4 cellular contexts compared by ENCODE assay signal in genomic region chr15:32739522-32739921, GRCh38.
TF ChIP-seq lines count a peak whose summit lies in the region.

No MANE protein-coding gene starts in this region.

TF ChIP-seq in SK-N-SH treated with all-trans-retinoic acid at 6 μM for 48 hours, 23 proteins besides CTCF, POLR2A, EP300 and RAD21:
- TF ChIP-seq ZFP3 (CRISPR knock-in tag; IDR thresholded peaks at IDR 0.05) (no peak), RARB (CRISPR knock-in tag; IDR thresholded peaks at IDR 0.05) (no peak), CREB5 (CRISPR knock-in tag; IDR thresholded peaks at IDR 0.05; ENCODE audit: low read depth) (no peak), ISL1 (CRISPR knock-in tag; IDR thresholded peaks at IDR 0.05) (no peak), ARNTL (CRISPR knock-in tag; IDR thresholded peaks at IDR 0.05; ENCODE audit: borderline replicate concordance, low read depth) (no peak), ESRRG (CRISPR knock-in tag; IDR thresholded peaks at IDR 0.05) (no peak), ZC3H10 (CRISPR knock-in tag; IDR thresholded peaks at IDR 0.05) (no peak), ZNF565 (CRISPR knock-in tag; conservative IDR thresholded peaks at IDR 0.05; ENCODE audit: low read depth) (no peak), TOX (CRISPR knock-in tag; IDR thresholded peaks at IDR 0.05; ENCODE audit: borderline replicate concordance) (no peak), BACH2 (CRISPR knock-in tag; IDR thresholded peaks at IDR 0.05; ENCODE audit: borderline replicate concordance) (no peak)

TF ChIP-seq in SK-N-SH, 30 proteins besides CTCF, POLR2A, EP300 and RAD21:
- TF ChIP-seq RFX5 (IDR thresholded peaks at IDR 0.05; ENCODE audit: low read length): no peak
- no peak for TF ChIP-seq TAF1 (IDR thresholded peaks at IDR 0.05; ENCODE audit: borderline replicate concordance, low read depth, low read length)
- TF ChIP-seq MXI1 (IDR thresholded peaks at IDR 0.05; ENCODE audit: low read depth, low read length): no peak
- no peak for TF ChIP-seq RXRA (IDR thresholded peaks at IDR 0.05; ENCODE audit: borderline replicate concordance, low read depth)
- no peak for TF ChIP-seq CHD2 (IDR thresholded peaks at IDR 0.05; ENCODE audit: low read length, partially characterized antibody)
- TF ChIP-seq REST (IDR thresholded peaks at IDR 0.05; ENCODE audit: low read depth, low read length): no peak
- no peak for TF ChIP-seq RCOR1 (IDR thresholded peaks at IDR 0.05; ENCODE audit: low read length)
- TF ChIP-seq TEAD4 (IDR thresholded peaks at IDR 0.05; ENCODE audit: borderline replicate concordance, insufficient read depth): no peak
- no peak for TF ChIP-seq EZH2phosphoT487 (IDR thresholded peaks at IDR 0.05; ENCODE audit: borderline replicate concordance, low read depth)
- TF ChIP-seq ZBTB33 (IDR thresholded peaks at IDR 0.05; ENCODE audit: borderline replicate concordance, low read depth): no peak
- TF ChIP-seq MEF2A (IDR thresholded peaks at IDR 0.05; ENCODE audit: borderline replicate concordance, low read depth): no peak
- no peak for TF ChIP-seq NRF1 (IDR thresholded peaks at IDR 0.05; ENCODE audit: low read depth, low read length)
- TF ChIP-seq MAX (IDR thresholded peaks at IDR 0.05; ENCODE audit: low read depth): no peak
- no peak for TF ChIP-seq GATA2 (CRISPR knock-in tag; IDR thresholded peaks at IDR 0.05)
- TF ChIP-seq GABPA (IDR thresholded peaks at IDR 0.05; ENCODE audit: low read depth): no peak
- TF ChIP-seq TCF12 (IDR thresholded peaks at IDR 0.05): no peak

TF ChIP-seq in IMR-90, 13 proteins besides CTCF, POLR2A, EP300 and RAD21:
- TF ChIP-seq MXI1 (IDR thresholded peaks at IDR 0.05; ENCODE audit: borderline replicate concordance, low read depth, low read length): no peak
- no peak for TF ChIP-seq CHD1 (IDR thresholded peaks at IDR 0.05; ENCODE audit: low read depth, low read length)
- no peak for TF ChIP-seq ELK1 (IDR thresholded peaks at IDR 0.05; ENCODE audit: borderline replicate concordance, low read depth, low read length)
- TF ChIP-seq BHLHE40 (IDR thresholded peaks at IDR 0.05; ENCODE audit: low read depth, low read length): no peak
- no peak for TF ChIP-seq MAFK (IDR thresholded peaks at IDR 0.05; ENCODE audit: low read depth, low read length)
- no peak for TF ChIP-seq SMC3 (IDR thresholded peaks at IDR 0.05; ENCODE audit: low read depth, low read length)
- TF ChIP-seq NFE2L2 (IDR thresholded peaks at IDR 0.05; ENCODE audit: low read depth, low read length): no peak
- TF ChIP-seq MAZ (IDR thresholded peaks at IDR 0.05; ENCODE audit: borderline replicate concordance, low read depth, low read length): no peak
- TF ChIP-seq RCOR1 (IDR thresholded peaks at IDR 0.05; ENCODE audit: insufficient replicate concordance, low read length): no peak
- no peak for TF ChIP-seq USF2 (IDR thresholded peaks at IDR 0.05; ENCODE audit: low read depth, low read length)
- TF ChIP-seq RFX5 (IDR thresholded peaks at IDR 0.05; ENCODE audit: low read depth, low read length): no peak
- TF ChIP-seq CEBPB (IDR thresholded peaks at IDR 0.05; ENCODE audit: low read depth, low read length): no peak
- TF ChIP-seq FOS (IDR thresholded peaks at IDR 0.05; ENCODE audit: low read depth, low read length): no peak

TF ChIP-seq in WTC11, 78 proteins besides CTCF, POLR2A, EP300 and RAD21:
- TF ChIP-seq ZNF121 (CRISPR knock-in tag; IDR thresholded peaks at IDR 0.05) (no peak), ARID4B (CRISPR knock-in tag; IDR thresholded peaks at IDR 0.05; ENCODE audit: borderline replicate concordance) (no peak), E2F5 (CRISPR knock-in tag; IDR thresholded peaks at IDR 0.05) (no peak), JUN (CRISPR knock-in tag; IDR thresholded peaks at IDR 0.05) (no peak), ZNF219 (CRISPR knock-in tag; IDR thresholded peaks at IDR 0.05; ENCODE audit: borderline replicate concordance) (no peak), ZNF232 (CRISPR knock-in tag; IDR thresholded peaks at IDR 0.05) (no peak), ZBTB21 (CRISPR knock-in tag; IDR thresholded peaks at IDR 0.05; ENCODE audit: borderline replicate concordance) (no peak), ATF6 (CRISPR knock-in tag; IDR thresholded peaks at IDR 0.05) (no peak)
